Comparison of ENCODE assay signal across 12 cellular contexts in genomic region chr17:40181205-40181604, GRCh38.
"Had no signal": no experiment of that assay in that cellular context is flagged by ENCODE, and none has a peak within 500 bp of the region (broad histone marks: within the 10 kb centered on the region; RNA-seq: fewer than 3 reads in every experiment).

No MANE protein-coding gene starts in this region.

- H3K27me3 Mint-ChIP-seq: activated CD4-positive, alpha-beta memory T cell treated with anti-CD3 and anti-CD28 coated beads for 36 hours; activated T-cell treated with anti-CD3 and anti-CD28 coated beads, Interleukin-2, amount 50 U/mL, for 24 hours; naive B cell had no signal

- H3K9me3 Mint-ChIP-seq: activated CD4-positive, alpha-beta memory T cell treated with anti-CD3 and anti-CD28 coated beads for 36 hours; activated T-cell treated with anti-CD3 and anti-CD28 coated beads, Interleukin-2, amount 50 U/mL, for 24 hours; naive B cell; neural progenitor cell had no signal

- H3K36me3 ChIP-seq: neural progenitor cell had no signal

- H3K4me2 ChIP-seq: neural progenitor cell had no signal

- H3K4me3 ChIP-seq: esophagus muscularis mucosa, neural progenitor cell had no signal

- H3K27ac Mint-ChIP-seq: activated CD4-positive, alpha-beta memory T cell treated with anti-CD3 and anti-CD28 coated beads for 36 hours; activated T-cell treated with anti-CD3 and anti-CD28 coated beads, Interleukin-2, amount 50 U/mL, for 24 hours; neural progenitor cell had no signal

- DNase-seq: activated CD4-positive, alpha-beta memory T cell treated with anti-CD3 and anti-CD28 coated beads for 36 hours; activated naive CD4-positive, alpha-beta T cell treated with anti-CD3 and anti-CD28 coated beads, Interleukin-2, amount 50 U/mL, for 16 hours; activated T-cell treated with anti-CD3 and anti-CD28 coated beads, Interleukin-2, amount 50 U/mL, for 24 hours; glutamatergic neuron; kidney glomerular epithelial cell; naive B cell; stimulated activated CD4-positive, alpha-beta T cell treated with anti-CD3 and anti-CD28 coated beads, Interleukin-4, amount 100 ng/mL, for 24 hours; stimulated activated naive CD4-positive, alpha-beta T cell; substantia nigra; trophoblast cell had no signal

- H3K9me3 ChIP-seq: esophagus muscularis mucosa had no signal

- H3K9ac ChIP-seq: neural progenitor cell had no signal

- H3K27me3 ChIP-seq: esophagus muscularis mucosa, neural progenitor cell had no signal

- H2AFZ ChIP-seq: neural progenitor cell had no signal

- H3K4me3 Mint-ChIP-seq: activated CD4-positive, alpha-beta memory T cell treated with anti-CD3 and anti-CD28 coated beads for 36 hours; activated T-cell treated with anti-CD3 and anti-CD28 coated beads, Interleukin-2, amount 50 U/mL, for 24 hours; neural progenitor cell had no signal

- H3K36me3 Mint-ChIP-seq: naive B cell had no signal

- H3K27ac ChIP-seq: esophagus muscularis mucosa, neural progenitor cell had no signal
